ENCODE assay signal across 8 cellular contexts in genomic region chr21:36989699-36990507, GRCh38. TPM values are rescaled to one million over a fixed set of nuclear protein-coding genes. Genes with fewer than 3 reads are reported as not detected.
DNase-seq lines count a peak whose midpoint lies in the region; ATAC-seq and TF ChIP-seq lines count a peak whose summit lies in the region.

No MANE protein-coding gene starts in this region.

- intact Hi-C loops in esophagus squamous epithelium (cut with DNase I): no loop called here

- H3K4me3 ChIP-seq in Peyer's patch (peak overlapping the region; percentile 53 to 86 (median 72)), esophagus squamous epithelium (peak overlapping the region; percentile 43 to 76 (median 58))

- H3K27ac ChIP-seq in KOPT-K1 (ENCODE audit: low read depth, low read length, poor library complexity, severe bottlenecking): peak overlapping the region; percentile 87
- H3K27ac ChIP-seq in Peyer's patch: peak overlapping the region; percentile 71 to 96 (median 86)
- H3K27ac ChIP-seq in esophagus squamous epithelium: peak overlapping the region; percentile 89 to 94 (median 92)

- peak overlapping the region; percentile 83 to 92 (median 87) for H3K27ac Mint-ChIP-seq in naive B cell
- peak overlapping the region; percentile 92 for H3K27ac Mint-ChIP-seq in stimulated activated effector memory CD8-positive, alpha-beta T cell treated with anti-CD3 and anti-CD28 coated beads, Interleukin-12 subunit alpha, Interleukin-12 subunit beta, amount 100 ng/mL, for 72 hours

- ATAC-seq in GM21825 (IDR thresholded peaks at IDR 0.05; ENCODE audit: unreplicated experiment) (peak; percentile 87), naive B cell (ENCODE audit: low read depth in 2 of 2) (peak; percentile 81 to 87)
- peak; percentile 93 for ATAC-seq in stimulated activated effector memory CD8-positive, alpha-beta T cell treated with anti-CD3 and anti-CD28 coated beads, Interleukin-12 subunit alpha, Interleukin-12 subunit beta, amount 100 ng/mL, for 72 hours

- peaks cover 3 to 10% (median 3%) of the 10 kb centered on the region in 3 donors for H3K4me1 Mint-ChIP-seq in naive B cell
- peaks cover 31% of the 10 kb centered on the region for H3K4me1 Mint-ChIP-seq in stimulated activated effector memory CD8-positive, alpha-beta T cell treated with anti-CD3 and anti-CD28 coated beads, Interleukin-12 subunit alpha, Interleukin-12 subunit beta, amount 100 ng/mL, for 72 hours

- peak; percentile 81 to 96 (median 90) for TF ChIP-seq CTCF in Peyer's patch (IDR thresholded peaks at IDR 0.05)
- peak; percentile 88 to 93 (median 91) for TF ChIP-seq CTCF in esophagus squamous epithelium (IDR thresholded peaks at IDR 0.05)

- H3K36me3 ChIP-seq in KOPT-K1 (ENCODE audit: insufficient read depth, low read length) (no peaks in the 10 kb centered on the region), Peyer's patch (no peaks in the 10 kb centered on the region), esophagus squamous epithelium (no peaks in the 10 kb centered on the region)

- H3K9me3 ChIP-seq in KOPT-K1 (ENCODE audit: insufficient read depth, low read length, poor library complexity, severe bottlenecking) (no peaks in the 10 kb centered on the region), Peyer's patch (no peaks in the 10 kb centered on the region), esophagus squamous epithelium (no peaks in the 10 kb centered on the region)

- H3K4me3 Mint-ChIP-seq in naive B cell: peak overlapping the region; percentile 86 to 94 (median 91)
- H3K4me3 Mint-ChIP-seq in stimulated activated effector memory CD8-positive, alpha-beta T cell treated with anti-CD3 and anti-CD28 coated beads, Interleukin-12 subunit alpha, Interleukin-12 subunit beta, amount 100 ng/mL, for 72 hours: peak overlapping the region; percentile 78

- H3K36me3 Mint-ChIP-seq in naive B cell: no peaks in the 10 kb centered on the region
- H3K36me3 Mint-ChIP-seq in stimulated activated effector memory CD8-positive, alpha-beta T cell treated with anti-CD3 and anti-CD28 coated beads, Interleukin-12 subunit alpha, Interleukin-12 subunit beta, amount 100 ng/mL, for 72 hours: peaks cover 6% of the 10 kb centered on the region

- peaks cover 0 to 1% (median 0%) of the 10 kb centered on the region in 7 donors for H3K9me3 Mint-ChIP-seq in naive B cell
- H3K9me3 Mint-ChIP-seq in stimulated activated effector memory CD8-positive, alpha-beta T cell treated with anti-CD3 and anti-CD28 coated beads, Interleukin-12 subunit alpha, Interleukin-12 subunit beta, amount 100 ng/mL, for 72 hours: no peaks in the 10 kb centered on the region

- H3K4me1 ChIP-seq in Peyer's patch (peaks cover 0 to 5% (median 2%) of the 10 kb centered on the region in 4 donors), esophagus squamous epithelium (peaks cover 0 to 18% (median 5%) of the 10 kb centered on the region in 3 donors)

- DNase-seq in EH (ENCODE audit: low read depth): peak; percentile 94
- DNase-seq in Peyer's patch: peak; percentile 89 to 97 (median 96)
- DNase-seq in activated T-helper 1 cell treated with Interleukin-2 at 50 U/mL for 16 hours (ENCODE audit: low read depth): peak; percentile 79
- DNase-seq in esophagus squamous epithelium (lab: John Stamatoyannopoulos, UW): peak; percentile 29
- DNase-seq in naive B cell: peak; percentile 87
- DNase-seq in stimulated activated effector memory CD8-positive, alpha-beta T cell treated with anti-CD3 and anti-CD28 coated beads, Interleukin-12 subunit alpha, Interleukin-12 subunit beta, amount 100 ng/mL, for 72 hours (ENCODE audit: low spot score in 2 of 2): peak; percentile 94 to 96

- 2% methylated on average over 8 of the region's 97 CpGs; no CpG with 5 or more reads in 1 of the 2 donors for WGBS in esophagus squamous epithelium, 2 donors

- H3K27me3 ChIP-seq in Peyer's patch (no peaks in the 10 kb centered on the region), esophagus squamous epithelium (peaks cover 0 to 10% (median 0%) of the 10 kb centered on the region in 4 donors)

- TF ChIP-seq POLR2A in Peyer's patch (IDR thresholded peaks at IDR 0.05) (peak; percentile 27 to 33), esophagus squamous epithelium (IDR thresholded peaks at IDR 0.05) (peak in 2 of 4 donors; percentile 29 to 33)

- H3K27me3 Mint-ChIP-seq in naive B cell: no peaks in the 10 kb centered on the region

RNA-seq across cellular contexts. Expression of gene RIPPLY3, which starts 16.6 kb away (rescaled TPM):
- total RNA-seq in Peyer's patch (1 to 10 TPM in 1 of 4 donors, under 1 TPM in 1, not detected in 2; 0.54 to 3.3 TPM), esophagus squamous epithelium (under 1 TPM in 3 of 4 donors, not detected in 1; 0.40 to 0.57 (median 0.47) TPM)
- not detected for polyA plus RNA-seq in naive B cell (ENCODE audit: low read depth in 6 of 6)

RNA-seq across cellular contexts. Expression of gene HLCS, which starts 23.4 kb away (rescaled TPM):
- 10 to 100 TPM; 14.9 to 27.9 (median 24.3) TPM for total RNA-seq in Peyer's patch
- total RNA-seq in esophagus squamous epithelium: 10 to 100 TPM in 3 of 4 donors, 1 to 10 TPM in 1; 6.3 to 19.5 (median 13.5) TPM
- polyA plus RNA-seq in naive B cell (ENCODE audit: low read depth in 6 of 6): 1 to 10 TPM; 5.5 to 8.4 (median 7.3) TPM

Comparison
In these comparisons a context has a peak if more than half of its experiments do, and no peak if none do; other contexts are left out.
1. Peak in every context shown above with its lines: DNase-seq, ATAC-seq, H3K4me3 ChIP-seq and H3K27ac ChIP-seq.
2. DNase-seq: peak in every context shown above with its lines; median percentile 96 in Peyer's patch; 95 in stimulated activated effector memory CD8-positive, alpha-beta T cell treated with anti-CD3 and anti-CD28 coated beads, Interleukin-12 subunit alpha, Interleukin-12 subunit beta, amount 100 ng/mL, for 72 hours; 94 in EH; 87 in naive B cell; 79 in activated T-helper 1 cell treated with Interleukin-2 at 50 U/mL for 16 hours; 29 in esophagus squamous epithelium.